ENCODE assay signal across 8 cellular contexts in the genomic region with DNA sequence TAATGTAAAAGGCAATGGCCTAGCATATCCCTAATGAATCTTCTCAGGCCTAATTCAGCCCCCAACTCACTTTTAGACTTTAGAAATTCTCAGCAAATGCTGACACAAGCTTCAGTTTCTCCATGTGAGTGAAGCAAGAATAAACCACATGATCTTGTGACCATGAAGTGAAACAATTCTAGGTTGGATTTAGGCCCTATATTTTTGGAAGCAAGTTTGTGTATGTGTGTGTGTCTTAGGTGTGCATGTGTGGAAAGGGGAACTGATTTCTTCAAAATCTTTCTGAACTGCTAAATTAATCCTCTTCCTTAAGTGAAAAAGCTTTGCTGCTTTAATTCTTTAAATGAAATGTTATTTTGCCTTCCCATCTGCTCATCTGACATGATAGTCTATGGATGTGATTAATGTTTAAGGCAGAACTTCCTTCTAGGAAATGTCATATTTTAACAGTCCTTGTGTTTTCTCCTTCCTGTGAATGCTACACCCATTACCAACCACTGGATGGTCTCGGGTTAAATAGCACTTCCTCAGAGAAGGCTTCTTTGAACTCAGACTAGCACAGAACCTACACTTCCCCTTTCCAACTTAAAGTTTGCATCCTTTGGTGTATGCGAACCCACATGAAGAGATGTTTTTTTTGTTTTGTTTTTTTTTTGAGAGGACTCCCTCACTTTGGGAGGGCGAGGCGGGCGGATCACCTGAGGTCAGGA. TPM values are rescaled to one million over a fixed set of nuclear protein-coding genes. Genes with fewer than 3 reads are reported as not detected.
A peak's percentile ranks its signal among the peaks of the same experiment; 100 is the strongest.
DNase-seq lines count a peak whose midpoint lies in the region; ATAC-seq, FAIRE-seq and TF ChIP-seq lines count a peak whose summit lies in the region.

No MANE protein-coding gene starts in this region.

- H3K9me3 ChIP-seq in esophagus squamous epithelium (no peaks in the 10 kb centered on the region), thyroid gland (no peaks in the 10 kb centered on the region)

- peaks cover 0 to 23% (median 6%) of the 10 kb centered on the region in 3 donors for H3K4me1 ChIP-seq in esophagus squamous epithelium
- H3K4me1 ChIP-seq in thyroid gland = peaks cover 13 to 16% of the 10 kb centered on the region in 2 donors

- H3K27ac Mint-ChIP-seq in activated naive CD4-positive, alpha-beta T cell treated with anti-CD3 and anti-CD28 coated beads, Interleukin-2, amount 50 U/mL, for 72 hours = no peak overlapping the region

- intact Hi-C loops in esophagus squamous epithelium (cut with DNase I) = no loop called here
- intact Hi-C loops in thyroid gland (cut with DNase I) = no loop called here

- no peak for FAIRE-seq in frontal cortex (lab: Jason Lieb, UNC)

- H3K36me3 ChIP-seq in esophagus squamous epithelium = no peaks in the 10 kb centered on the region
- no peaks in the 10 kb centered on the region for H3K36me3 ChIP-seq in thyroid gland

- TF ChIP-seq CTCF in esophagus squamous epithelium (IDR thresholded peaks at IDR 0.05) (no peak), thyroid gland (IDR thresholded peaks at IDR 0.05) (no peak)

- H3K27ac ChIP-seq in esophagus squamous epithelium (peak overlapping the region; percentile 87 to 95 (median 90)), thyroid gland (peak overlapping the region; percentile 89 to 94 (median 92))

- no peak for DNase-seq in esophagus squamous epithelium (lab: John Stamatoyannopoulos, UW)
- no peak for DNase-seq in thyroid gland
- DNase-seq in frontal cortex (ENCODE audit: low spot score in 2 of 2) = no peak
- DNase-seq in activated naive CD4-positive, alpha-beta T cell treated with anti-CD3 and anti-CD28 coated beads, Interleukin-2, amount 50 U/mL, for 72 hours (ENCODE audit: low spot score in 2 of 2) = no peak
- no peak for DNase-seq in midbrain (lab: John Stamatoyannopoulos, UW)
- no peak for DNase-seq in activated CD4-positive, CD25-positive, alpha-beta regulatory T cell (lab: John Stamatoyannopoulos, UW)

- H3K9me3 Mint-ChIP-seq in activated naive CD4-positive, alpha-beta T cell treated with anti-CD3 and anti-CD28 coated beads, Interleukin-2, amount 50 U/mL, for 72 hours = peaks cover 0 to 4% of the 10 kb centered on the region in 2 donors

- WGBS in esophagus squamous epithelium, 2 donors = 58 to 86% methylated on average over 5 of the region's 5 CpGs
- WGBS in thyroid gland, 2 donors = 88 to 90% methylated on average over 5 of the region's 5 CpGs

- H3K27me3 ChIP-seq in esophagus squamous epithelium (no peaks in the 10 kb centered on the region), thyroid gland (no peaks in the 10 kb centered on the region)

- ATAC-seq in GM21367 (IDR thresholded peaks at IDR 0.05; ENCODE audit: unreplicated experiment) (peak; percentile 61), HG03469 (IDR thresholded peaks at IDR 0.05; ENCODE audit: unreplicated experiment) (peak; percentile 60)
- no peak for ATAC-seq in activated naive CD4-positive, alpha-beta T cell treated with anti-CD3 and anti-CD28 coated beads, Interleukin-2, amount 50 U/mL, for 72 hours

- no peak for TF ChIP-seq POLR2A in esophagus squamous epithelium (IDR thresholded peaks at IDR 0.05)
- no peak for TF ChIP-seq POLR2A in thyroid gland (IDR thresholded peaks at IDR 0.05)

- peaks cover 0 to 6% of the 10 kb centered on the region in 2 donors for H3K36me3 Mint-ChIP-seq in activated naive CD4-positive, alpha-beta T cell treated with anti-CD3 and anti-CD28 coated beads, Interleukin-2, amount 50 U/mL, for 72 hours

- no peak overlapping the region for H3K4me3 ChIP-seq in esophagus squamous epithelium
- H3K4me3 ChIP-seq in thyroid gland (replicated peaks in 1 of 3) = no peak overlapping the region

RNA-seq across cellular contexts. Expression of a gene that starts 1.2 kb away (rescaled TPM):
- 10 to 100 TPM in 2 of 4 donors, 1 to 10 TPM in 2; 3.4 to 12.8 (median 9.5) TPM for total RNA-seq in esophagus squamous epithelium
- 10 to 100 TPM; 22.1 to 34.9 (median 29.6) TPM for total RNA-seq in thyroid gland
- total RNA-seq in frontal cortex = 2.4 TPM
- under 1 TPM; 0.60 to 0.71 TPM for total RNA-seq in activated naive CD4-positive, alpha-beta T cell treated with anti-CD3 and anti-CD28 coated beads, Interleukin-2, amount 50 U/mL, for 72 hours

RNA-seq across cellular contexts. Expression of a gene that starts 36.3 kb away (rescaled TPM):
- total RNA-seq in esophagus squamous epithelium (10 to 100 TPM in 2 of 4 donors, 1 to 10 TPM in 2; 1.0 to 23.7 (median 10.6) TPM), thyroid gland (10 to 100 TPM; 16.0 to 27.9 (median 19.9) TPM), frontal cortex (6.1 TPM)
- total RNA-seq in activated naive CD4-positive, alpha-beta T cell treated with anti-CD3 and anti-CD28 coated beads, Interleukin-2, amount 50 U/mL, for 72 hours = not detected

Comparison
In these comparisons a context has a peak if more than half of its experiments do, and no peak if none do; other contexts are left out.
1. ATAC-seq: peak in GM21367 (single experiment) and HG03469 (single experiment); none in activated naive CD4-positive, alpha-beta T cell treated with anti-CD3 and anti-CD28 coated beads, Interleukin-2, amount 50 U/mL, for 72 hours (0 of 2).